Comparison of ENCODE assay signal across 15 cellular contexts in the genomic region with DNA sequence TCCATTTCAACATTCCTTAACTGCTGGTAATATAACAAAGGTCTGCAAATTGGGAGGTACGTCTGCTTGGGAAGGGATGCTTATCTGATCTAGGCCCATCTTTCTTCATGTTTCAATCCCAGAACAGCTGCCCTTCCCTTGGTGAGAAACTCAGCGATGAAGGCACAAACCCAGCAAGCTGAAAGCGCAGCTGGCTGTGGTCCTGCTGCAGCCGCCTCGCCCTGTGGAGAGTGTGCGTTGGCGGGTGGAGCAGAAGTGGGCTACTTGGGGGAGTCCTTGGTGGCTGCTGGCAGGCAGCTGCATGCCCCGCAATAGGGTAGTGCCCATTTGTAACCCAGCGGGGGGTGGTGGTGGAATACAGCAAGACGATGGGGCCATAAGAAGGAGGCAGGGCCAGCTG.
"Had no signal": no experiment of that assay in that cellular context is flagged by ENCODE, and none has a peak within 500 bp of the region (broad histone marks: within the 10 kb centered on the region; RNA-seq: fewer than 3 reads in every experiment).

No MANE protein-coding gene starts in this region.

- ATAC-seq: activated CD4-positive, CD25-positive, alpha-beta regulatory T cell treated with anti-CD3 and anti-CD28 coated beads, Interleukin-2, amount 50 U/mL, for 24 hours; left lung; mucosa of descending colon; stimulated activated naive B cell treated with anti-CD40 and anti-IgM and Interleukin-4, amounts not matched to agents 10 μg/mL and 1 μg/mL and 100 μg/mL, for 72 hours had no signal

- H3K9me3 ChIP-seq: left lung, mucosa of descending colon, ovary, tibial artery, uterus had no signal

- H3K4me3 ChIP-seq: left lung, mucosa of descending colon, ovary, tibial artery, uterus had no signal

- H3K27me3 Mint-ChIP-seq: stimulated activated naive B cell treated with anti-CD40 and anti-IgM and Interleukin-4, amounts not matched to agents 10 μg/mL and 1 μg/mL and 100 μg/mL, for 72 hours had no signal

- H3K27ac ChIP-seq: left lung, ovary, tibial artery, uterus had no signal

- H3K36me3 ChIP-seq: left lung, ovary, tibial artery, uterus had no signal

- H3K4me3 Mint-ChIP-seq: activated naive CD8-positive, alpha-beta T cell treated with anti-CD3 and anti-CD28 coated beads, Interleukin-2, amount 10 ng/mL, durations not matched to agents 7 days and 5 days; stimulated activated naive B cell treated with anti-CD40 and anti-IgM and Interleukin-4, amounts not matched to agents 10 μg/mL and 1 μg/mL and 100 μg/mL, for 72 hours had no signal

- H3K27ac Mint-ChIP-seq: activated naive CD8-positive, alpha-beta T cell treated with anti-CD3 and anti-CD28 coated beads, Interleukin-2, amount 10 ng/mL, durations not matched to agents 7 days and 5 days; stimulated activated naive B cell treated with anti-CD40 and anti-IgM and Interleukin-4, amounts not matched to agents 10 μg/mL and 1 μg/mL and 100 μg/mL, for 72 hours had no signal

- H3K4me1 ChIP-seq: left lung, tibial artery, uterus had no signal

- DNase-seq: activated naive CD4-positive, alpha-beta T cell; activated naive CD8-positive, alpha-beta T cell treated with anti-CD3 and anti-CD28 coated beads, Interleukin-2, amount 10 ng/mL, durations not matched to agents 7 days and 5 days; activated T-cell treated with anti-CD3 and anti-CD28 coated beads for 4 hours; erythroblast; islet precursor cell; left lung; mucosa of descending colon; ovary; stimulated activated CD4-positive, alpha-beta T cell treated with anti-CD3 and anti-CD28 coated beads, Interleukin-4, amount 100 ng/mL, for 1 hour; stimulated activated naive B cell treated with anti-CD40 and anti-IgM and Interleukin-4, amounts not matched to agents 10 μg/mL and 1 μg/mL and 100 μg/mL, for 72 hours; T-helper 1 cell; T1000; tibial artery; uterus had no signal

- H3K9me3 Mint-ChIP-seq: activated naive CD8-positive, alpha-beta T cell treated with anti-CD3 and anti-CD28 coated beads, Interleukin-2, amount 10 ng/mL, durations not matched to agents 7 days and 5 days; stimulated activated naive B cell treated with anti-CD40 and anti-IgM and Interleukin-4, amounts not matched to agents 10 μg/mL and 1 μg/mL and 100 μg/mL, for 72 hours had no signal

- H3K4me1 Mint-ChIP-seq: activated naive CD8-positive, alpha-beta T cell treated with anti-CD3 and anti-CD28 coated beads, Interleukin-2, amount 10 ng/mL, durations not matched to agents 7 days and 5 days; stimulated activated naive B cell treated with anti-CD40 and anti-IgM and Interleukin-4, amounts not matched to agents 10 μg/mL and 1 μg/mL and 100 μg/mL, for 72 hours had no signal

- H3K36me3 Mint-ChIP-seq: activated naive CD8-positive, alpha-beta T cell treated with anti-CD3 and anti-CD28 coated beads, Interleukin-2, amount 10 ng/mL, durations not matched to agents 7 days and 5 days; stimulated activated naive B cell treated with anti-CD40 and anti-IgM and Interleukin-4, amounts not matched to agents 10 μg/mL and 1 μg/mL and 100 μg/mL, for 72 hours had no signal

- H3K27me3 ChIP-seq: ovary, uterus had no signal
